26 cellular contexts compared by ENCODE assay signal in genomic region chr20:55232647-55233046, GRCh38.
"Had no signal": no experiment of that assay in that cellular context is flagged by ENCODE, and none has a peak within 500 bp of the region (broad histone marks: within the 10 kb centered on the region; RNA-seq: fewer than 3 reads in every experiment).

No MANE protein-coding gene starts in this region.

- DNase-seq: islet precursor cell; left ventricle myocardium inferior; mesendoderm; naive B cell; natural killer cell; nephron progenitor cell; ovary; right lobe of liver; stimulated activated CD4-positive, alpha-beta T cell treated with anti-CD3 and anti-CD28 coated beads, Interleukin-12 subunit alpha, Interleukin-12 subunit beta, amount 100 ng/mL, for 4 hours; stimulated activated CD4-positive, alpha-beta T cell treated with anti-CD3 and anti-CD28 coated beads, Interleukin-15, amount 100 ng/mL, for 24 hours; stimulated activated CD4-positive, alpha-beta T cell treated with anti-CD3 and anti-CD28 coated beads, Interleukin-2, amount 100 ng/mL, for 24 hours; stimulated activated CD4-positive, alpha-beta T cell treated with anti-CD3 and anti-CD28 coated beads, Interleukin-4, amount 100 ng/mL, for 1 hour; stimulated activated naive B cell treated with anti-CD40 and anti-IgM and Interleukin-4, amounts not matched to agents 10 μg/mL and 1 μg/mL and 100 μg/mL, for 72 hours; stimulated activated naive CD8-positive, alpha-beta T cell treated with anti-CD3 and anti-CD28 coated beads, Interleukin-15, Interleukin-2, amounts not matched to agents 100 U/mL and 50 U/mL, for 24 hours; stomach; testis; thyroid gland; transverse colon; upper lobe of left lung had no signal

- H3K27me3 Mint-ChIP-seq: naive B cell; progenitor cell of endocrine pancreas; stimulated activated naive B cell treated with anti-CD40 and anti-IgM and Interleukin-4, amounts not matched to agents 10 μg/mL and 1 μg/mL and 100 μg/mL, for 72 hours had no signal

- H3K36me3 ChIP-seq: left ventricle myocardium inferior, neural progenitor cell, neutrophil, ovary, right atrium auricular region, right lobe of liver, stomach, thyroid gland, transverse colon, upper lobe of left lung, vagina had no signal

- H3K4me3 ChIP-seq: left ventricle myocardium inferior, lung, neural progenitor cell, ovary, right atrium auricular region, right lobe of liver, stomach, testis, thyroid gland, transverse colon, upper lobe of left lung, vagina had no signal

- H3K36me3 Mint-ChIP-seq: mesothelial cell of epicardium; naive B cell; natural killer cell; neural progenitor cell; stimulated activated naive B cell treated with anti-CD40 and anti-IgM and Interleukin-4, amounts not matched to agents 10 μg/mL and 1 μg/mL and 100 μg/mL, for 72 hours had no signal

- H3K27me3 ChIP-seq: neural progenitor cell, neutrophil, ovary, right atrium auricular region, right lobe of liver, stomach, testis, thyroid gland, transverse colon, upper lobe of left lung, vagina had no signal

- H3K27ac Mint-ChIP-seq: mesothelial cell of epicardium; naive B cell; natural killer cell; nephron progenitor cell; neural progenitor cell; progenitor cell of endocrine pancreas; stimulated activated naive B cell treated with anti-CD40 and anti-IgM and Interleukin-4, amounts not matched to agents 10 μg/mL and 1 μg/mL and 100 μg/mL, for 72 hours had no signal

- H3K4me3 Mint-ChIP-seq: mesothelial cell of epicardium; naive B cell; natural killer cell; nephron progenitor cell; neural progenitor cell; stimulated activated naive B cell treated with anti-CD40 and anti-IgM and Interleukin-4, amounts not matched to agents 10 μg/mL and 1 μg/mL and 100 μg/mL, for 72 hours had no signal

- ATAC-seq: natural killer cell; right lobe of liver; stimulated activated naive B cell treated with anti-CD40 and anti-IgM and Interleukin-4, amounts not matched to agents 10 μg/mL and 1 μg/mL and 100 μg/mL, for 72 hours; stimulated activated naive CD8-positive, alpha-beta T cell treated with anti-CD3 and anti-CD28 coated beads, Interleukin-15, Interleukin-2, amounts not matched to agents 100 U/mL and 50 U/mL, for 24 hours had no signal

- H3K9me3 Mint-ChIP-seq: neural progenitor cell; stimulated activated naive B cell treated with anti-CD40 and anti-IgM and Interleukin-4, amounts not matched to agents 10 μg/mL and 1 μg/mL and 100 μg/mL, for 72 hours had no signal

- H3K4me1 Mint-ChIP-seq: mesothelial cell of epicardium; naive B cell; natural killer cell; nephron progenitor cell; neural progenitor cell; stimulated activated naive B cell treated with anti-CD40 and anti-IgM and Interleukin-4, amounts not matched to agents 10 μg/mL and 1 μg/mL and 100 μg/mL, for 72 hours had no signal

- H3K27ac ChIP-seq: left ventricle myocardium inferior, neural progenitor cell, neutrophil, ovary, right atrium auricular region, right lobe of liver, stomach, testis, thyroid gland, transverse colon, upper lobe of left lung, vagina had no signal

- H3K4me1 ChIP-seq: left ventricle myocardium inferior, neural progenitor cell, right atrium auricular region, right lobe of liver, stomach, testis, thyroid gland, transverse colon, upper lobe of left lung, vagina had no signal

- H3K9me3 ChIP-seq: neutrophil, ovary, right atrium auricular region, right lobe of liver, stomach, testis, thyroid gland, upper lobe of left lung, vagina had no signal
